1 cellular context compared by ENCODE assay signal in the genomic region with DNA sequence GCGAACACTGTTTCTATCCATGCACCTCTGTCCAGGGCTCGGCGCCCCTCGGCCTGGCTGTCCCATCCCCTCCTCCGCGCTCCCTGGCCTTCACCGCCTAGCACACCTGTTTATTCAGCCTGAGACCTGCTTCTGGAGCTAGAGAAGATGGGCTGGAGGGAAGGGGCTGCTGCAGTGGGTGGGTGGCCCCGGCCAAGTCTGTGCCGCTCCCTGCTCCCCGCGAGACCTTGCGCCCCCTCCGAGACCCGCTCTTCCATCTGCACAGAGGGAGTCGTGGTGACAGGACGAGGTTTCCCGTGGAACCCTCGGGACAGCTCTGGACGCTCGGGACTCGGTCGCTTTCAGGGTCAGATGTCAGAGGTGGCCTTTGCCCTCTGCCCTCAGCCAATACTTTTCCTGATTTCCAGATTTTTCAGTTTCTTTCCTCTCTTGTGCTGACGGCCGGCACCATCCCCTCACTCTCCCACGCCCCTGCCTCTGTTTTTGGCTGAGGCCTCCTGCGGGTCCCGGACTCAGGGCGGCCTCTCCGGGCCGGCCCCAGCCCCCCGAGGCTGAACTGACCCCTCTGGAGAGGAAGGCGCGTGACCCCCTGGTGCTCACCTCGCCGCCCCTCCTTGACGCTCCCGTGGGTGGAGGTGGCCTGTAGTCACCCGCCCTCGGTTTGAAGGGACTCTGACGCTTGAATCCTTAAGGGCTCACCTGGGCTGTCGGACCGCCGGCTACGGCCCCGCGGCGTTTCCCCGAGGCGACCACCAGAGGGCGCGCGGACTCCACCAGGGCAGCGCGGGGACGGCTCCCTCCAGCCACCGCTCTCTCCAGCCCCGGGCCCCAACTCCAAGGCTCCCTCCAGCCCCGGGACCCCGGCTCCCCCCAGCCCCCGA.
TF ChIP-seq lines count a peak whose summit lies in the region.

No MANE protein-coding gene starts in this region.

TF ChIP-seq in H1, 55 proteins besides CTCF, POLR2A, EP300 and RAD21:
- peak; percentile 69; the same call in 1 of the 2 replicates for TF ChIP-seq GABPA (IDR thresholded peaks at IDR 0.05; ENCODE audit: borderline replicate concordance, insufficient read depth, low read length)
- no peak for TF ChIP-seq CREB1 (IDR thresholded peaks at IDR 0.05)
- 0 out of 2 replicates have a peak, but pooled peaks have one; percentile 5 for TF ChIP-seq YY1 (IDR thresholded peaks at IDR 0.05; ENCODE audit: low read depth, low read length)
TF ChIP-seq in H1: peak in this region for 2.
